In the genomic region with DNA sequence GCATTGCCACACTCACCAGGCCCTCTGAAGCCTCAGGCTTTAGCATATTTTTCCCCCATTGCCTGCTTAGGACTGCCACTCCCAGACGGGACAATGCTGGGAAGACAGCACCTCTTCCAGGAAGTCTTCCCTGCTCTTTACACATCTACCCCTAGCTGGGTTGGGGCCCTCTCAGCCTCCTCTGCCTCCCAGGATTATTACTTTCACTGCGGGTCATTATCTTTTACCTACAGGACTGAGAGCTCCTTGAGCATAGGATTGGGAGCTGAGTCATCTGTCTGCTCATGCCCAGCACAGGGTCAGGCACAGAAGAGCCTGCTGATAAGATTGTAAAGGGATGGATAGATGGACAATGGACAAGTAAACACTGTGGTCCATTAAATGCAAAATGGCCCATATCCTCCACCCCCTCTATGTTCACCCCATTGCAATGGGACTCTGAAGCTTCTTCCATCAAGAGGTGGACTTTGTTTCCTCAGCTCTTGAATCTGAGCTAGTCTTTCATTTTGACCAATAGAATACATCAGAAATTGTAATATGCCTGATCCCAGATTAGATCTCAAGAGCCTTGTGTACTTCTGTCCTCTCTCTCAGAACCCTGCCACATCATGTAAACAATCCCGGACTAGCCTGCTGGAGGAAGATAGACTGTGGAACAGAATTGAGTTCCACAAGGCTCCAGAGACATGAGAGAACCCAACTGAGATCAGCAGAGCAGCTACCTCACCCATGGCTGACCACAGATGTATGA, we compare ENCODE assay signal across 17 cellular contexts.
"Had no signal": no experiment of that assay in that cellular context is flagged by ENCODE, and none has a peak within 500 bp of the region (broad histone marks: within the 10 kb centered on the region; RNA-seq: fewer than 3 reads in every experiment).

No MANE protein-coding gene starts in this region.

- H3K4me1 Mint-ChIP-seq: activated CD8-positive, alpha-beta memory T cell treated with anti-CD3 and anti-CD28 coated beads, Interleukin-2, amount 10 ng/mL, durations not matched to agents 7 days and 5 days; memory B cell had no signal

- H3K36me3 Mint-ChIP-seq: activated CD8-positive, alpha-beta memory T cell treated with anti-CD3 and anti-CD28 coated beads, Interleukin-2, amount 10 ng/mL, durations not matched to agents 7 days and 5 days; activated naive CD8-positive, alpha-beta T cell; memory B cell had no signal

- H3K9me3 ChIP-seq: left lung, psoas muscle had no signal

- H3K4me3 ChIP-seq: cardiac muscle cell, left lung, psoas muscle, upper lobe of left lung had no signal

- H3K9me3 Mint-ChIP-seq: activated T-cell treated with anti-CD3 and anti-CD28 coated beads, Interleukin-2, amount 50 U/mL, for 24 hours had no signal

- ATAC-seq: activated CD8-positive, alpha-beta memory T cell treated with anti-CD3 and anti-CD28 coated beads, Interleukin-2, amount 10 ng/mL, durations not matched to agents 7 days and 5 days; sciatic nerve had no signal

- H3K36me3 ChIP-seq: cardiac muscle cell, left lung, upper lobe of left lung had no signal

- H3K27me3 Mint-ChIP-seq: activated naive CD8-positive, alpha-beta T cell had no signal

- H3K27ac ChIP-seq: cardiac muscle cell, left lung, psoas muscle, upper lobe of left lung had no signal

- H3K27ac Mint-ChIP-seq: activated CD8-positive, alpha-beta memory T cell treated with anti-CD3 and anti-CD28 coated beads, Interleukin-2, amount 10 ng/mL, durations not matched to agents 7 days and 5 days; activated naive CD8-positive, alpha-beta T cell; activated T-cell treated with anti-CD3 and anti-CD28 coated beads, Interleukin-2, amount 50 U/mL, for 24 hours; memory B cell; nephron progenitor cell had no signal

- H3K4me3 Mint-ChIP-seq: activated CD8-positive, alpha-beta memory T cell treated with anti-CD3 and anti-CD28 coated beads, Interleukin-2, amount 10 ng/mL, durations not matched to agents 7 days and 5 days; activated naive CD8-positive, alpha-beta T cell; activated T-cell treated with anti-CD3 and anti-CD28 coated beads, Interleukin-2, amount 50 U/mL, for 24 hours; memory B cell; nephron progenitor cell had no signal

- H3K4me1 ChIP-seq: psoas muscle, upper lobe of left lung had no signal

- DNase-seq: activated CD4-positive, alpha-beta T cell treated with anti-CD3 and anti-CD28 coated beads for 1 hour; activated CD4-positive, alpha-beta T cell treated with anti-CD3 and anti-CD28 coated beads, Interleukin-2, amount 50 U/mL, for 48 hours; activated CD8-positive, alpha-beta memory T cell treated with anti-CD3 and anti-CD28 coated beads, Interleukin-2, amount 10 ng/mL, durations not matched to agents 7 days and 5 days; activated effector memory CD4-positive, alpha-beta T cell treated with anti-CD3 and anti-CD28 coated beads, Interleukin-2, amount 50 U/mL, for 16 hours; activated T-cell treated with anti-CD3 and anti-CD28 coated beads, Interleukin-2, amount 50 U/mL, for 24 hours; head of caudate nucleus; left lung; nephron progenitor cell; stimulated activated CD4-positive, alpha-beta T cell treated with anti-CD3 and anti-CD28 coated beads, Interleukin-2, amount 100 ng/mL, for 24 hours; stimulated activated naive CD4-positive, alpha-beta T cell; substantia nigra; upper lobe of left lung had no signal

- H3K27me3 ChIP-seq: cardiac muscle cell, left lung, upper lobe of left lung had no signal
